ENCODE assay signal across 8 cellular contexts in the genomic region with DNA sequence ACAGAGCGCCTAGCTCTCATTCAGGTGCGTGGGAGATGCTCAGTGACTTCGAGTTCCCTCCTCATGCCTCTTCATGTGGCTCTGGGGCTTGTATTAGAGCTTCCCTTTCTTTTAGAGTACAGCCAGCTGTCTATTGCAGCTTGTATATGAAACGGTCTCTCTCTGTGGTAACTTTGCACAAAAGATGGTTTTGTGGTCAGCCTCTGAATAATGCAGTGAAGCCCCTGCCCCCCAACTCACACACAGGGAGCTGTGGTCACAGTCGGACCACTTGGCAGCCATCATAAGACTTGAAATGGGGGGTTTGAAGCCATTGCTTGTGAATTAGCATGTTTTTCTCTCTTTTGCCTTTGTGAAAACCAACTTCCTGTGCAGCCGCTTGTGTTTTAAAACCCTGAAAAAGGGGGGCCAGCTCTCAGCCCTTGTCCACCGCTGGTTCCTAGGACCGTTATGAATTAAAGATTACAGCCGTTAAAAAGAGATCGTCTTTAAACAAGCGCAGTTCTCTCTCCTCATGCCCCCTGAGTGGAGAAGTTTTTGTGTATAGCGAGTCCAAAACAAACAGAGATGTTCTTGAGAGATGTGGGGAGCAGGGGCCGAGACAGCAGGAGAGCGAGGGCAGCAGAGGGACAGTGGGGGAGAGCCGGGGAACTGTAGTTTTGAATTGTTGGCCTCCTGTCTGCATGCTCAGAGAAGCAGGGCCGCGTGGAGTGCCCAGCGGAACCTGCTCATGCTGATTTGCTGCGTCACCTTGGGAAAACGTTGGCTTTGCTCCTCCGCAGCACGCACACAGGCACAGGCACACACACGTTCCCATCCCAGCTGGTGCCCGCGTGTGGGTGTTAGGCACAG.
DNase-seq lines count a peak whose midpoint lies in the region; ATAC-seq and TF ChIP-seq lines count a peak whose summit lies in the region.

No MANE protein-coding gene starts in this region.

- POLR2A ChIA-PET in CD8-positive, alpha-beta T cell (lab: Charles Lee), result interaction anchor here (0.7 to 2.9 kb wide), 4 partner anchors 12 to 368 kb away, joined by 3 to 8 read pairs (median 4); no protein-coding TSS in a partner anchor

- no peaks in the 10 kb centered on the region for H3K27me3 Mint-ChIP-seq in CD8-positive, alpha-beta T cell (ENCODE audit: low read depth)
- H3K27me3 Mint-ChIP-seq in activated T-helper 17 cell treated with anti-CD3 and anti-CD28 coated beads, Interleukin-2, amount 50 U/mL, for 72 hours, result no peaks in the 10 kb centered on the region

- CTCF ChIA-PET in CD8-positive, alpha-beta T cell (lab: Charles Lee), result interaction anchor here (0.8 to 2.8 kb wide), 4 partner anchors 15 to 284 kb away, joined by 3 to 15 read pairs (median 4); no protein-coding TSS in a partner anchor

- intact Hi-C loops in CD8-positive, alpha-beta T cell (cut with DNase I, micrococcal nuclease), result loop anchor here (1.0 to 2.0 kb wide), 2 partner anchors 12 to 14 kb away; no protein-coding TSS in a partner anchor
- intact Hi-C loops in left lung (cut with DNase I), result no loop called here

- peaks cover 66% of the 10 kb centered on the region for H3K4me1 Mint-ChIP-seq in CD8-positive, alpha-beta T cell (ENCODE audit: low read depth)
- H3K4me1 Mint-ChIP-seq in activated T-helper 17 cell treated with anti-CD3 and anti-CD28 coated beads, Interleukin-2, amount 50 U/mL, for 72 hours, result peaks cover 54% of the 10 kb centered on the region

- H3K9me3 Mint-ChIP-seq in CD8-positive, alpha-beta T cell, result no peaks in the 10 kb centered on the region
- H3K9me3 Mint-ChIP-seq in activated T-helper 17 cell treated with anti-CD3 and anti-CD28 coated beads, Interleukin-2, amount 50 U/mL, for 72 hours, result no peaks in the 10 kb centered on the region

- peak; percentile 78 for ATAC-seq in CD8-positive, alpha-beta T cell
- ATAC-seq in GM19467 (IDR thresholded peaks at IDR 0.05; ENCODE audit: unreplicated experiment) (peak; percentile 63), HG03520 (IDR thresholded peaks at IDR 0.05; ENCODE audit: unreplicated experiment) (peak; percentile 65), left lung (peak; percentile 28)
- peak; percentile 39 for ATAC-seq in activated T-helper 17 cell treated with anti-CD3 and anti-CD28 coated beads, Interleukin-2, amount 50 U/mL, for 72 hours (replicated peaks)

- H3K4me3 Mint-ChIP-seq in CD8-positive, alpha-beta T cell, result peak overlapping the region; percentile 71
- peak overlapping the region; percentile 72 for H3K4me3 Mint-ChIP-seq in activated T-helper 17 cell treated with anti-CD3 and anti-CD28 coated beads, Interleukin-2, amount 50 U/mL, for 72 hours

- TF ChIP-seq CTCF in CD8-positive, alpha-beta T cell (IDR thresholded peaks at IDR 0.05), result no peak
- TF ChIP-seq CTCF in left lung (IDR thresholded peaks at IDR 0.05), result no peak

- H3K27ac ChIP-seq in CD8-positive, alpha-beta T cell (ENCODE audit: low read depth, low read length), result no peak overlapping the region
- no peak overlapping the region for H3K27ac ChIP-seq in left lung

- no peaks in the 10 kb centered on the region for H3K36me3 ChIP-seq in CD8-positive, alpha-beta T cell (ENCODE audit: insufficient read depth, low read length)
- H3K36me3 ChIP-seq in left lung, result no peaks in the 10 kb centered on the region

- H3K9me3 ChIP-seq in CD8-positive, alpha-beta T cell (ENCODE audit: low read length), result no peaks in the 10 kb centered on the region
- H3K9me3 ChIP-seq in left lung, result no peaks in the 10 kb centered on the region

- H3K4me1 ChIP-seq in CD8-positive, alpha-beta T cell (ENCODE audit: insufficient read depth, low read length), result peaks cover 46% of the 10 kb centered on the region
- H3K4me1 ChIP-seq in left lung, result peaks cover 0 to 24% of the 10 kb centered on the region in 2 donors

- peak overlapping the region; percentile 3 for H3K4me3 ChIP-seq in CD8-positive, alpha-beta T cell (ENCODE audit: low read depth, low read length)
- H3K4me3 ChIP-seq in left lung, result no peak overlapping the region

- no peaks in the 10 kb centered on the region for H3K27me3 ChIP-seq in CD8-positive, alpha-beta T cell (ENCODE audit: insufficient read depth, low read length)
- no peaks in the 10 kb centered on the region for H3K27me3 ChIP-seq in left lung

- peak overlapping the region; percentile 89 for H3K27ac Mint-ChIP-seq in CD8-positive, alpha-beta T cell
- H3K27ac Mint-ChIP-seq in activated T-helper 17 cell treated with anti-CD3 and anti-CD28 coated beads, Interleukin-2, amount 50 U/mL, for 72 hours, result peak overlapping the region; percentile 89

- peak in 6 of 7 experiments; percentile 9 to 65 (median 39) for DNase-seq in CD8-positive, alpha-beta T cell
- DNase-seq in left lung, result no peak
- no peak for DNase-seq in NCI-H2081 treated with DMSO at 0.1 percent for 48 hours (lab: John Stamatoyannopoulos, UW)
- DNase-seq in iPS-NIHi11 (ENCODE audit: low spot score), result no peak
- no peak for DNase-seq in AG20443 (ENCODE audit: low spot score)

- peaks cover 5% of the 10 kb centered on the region for H3K36me3 Mint-ChIP-seq in CD8-positive, alpha-beta T cell
- H3K36me3 Mint-ChIP-seq in activated T-helper 17 cell treated with anti-CD3 and anti-CD28 coated beads, Interleukin-2, amount 50 U/mL, for 72 hours (ENCODE audit: low read depth), result peaks cover 32% of the 10 kb centered on the region

Comparison
In these comparisons a context has a peak if more than half of its experiments do, and no peak if none do; other contexts are left out.
1. ATAC-seq: peak in every context shown above with its lines; median percentile 78 in CD8-positive, alpha-beta T cell; 65 in HG03520; 63 in GM19467; 39 in activated T-helper 17 cell treated with anti-CD3 and anti-CD28 coated beads, Interleukin-2, amount 50 U/mL, for 72 hours; 28 in left lung.
2. DNase-seq: peak in CD8-positive, alpha-beta T cell (6 of 7); none in left lung (0 of 2), NCI-H2081 treated with DMSO at 0.1 percent for 48 hours (single experiment), iPS-NIHi11 (single experiment) and AG20443 (single experiment).
3. intact Hi-C loops: an anchor here in CD8-positive, alpha-beta T cell (1.0 to 2.0 kb wide); none called in left lung.